8 cellular contexts compared by ENCODE assay signal in the genomic region with DNA sequence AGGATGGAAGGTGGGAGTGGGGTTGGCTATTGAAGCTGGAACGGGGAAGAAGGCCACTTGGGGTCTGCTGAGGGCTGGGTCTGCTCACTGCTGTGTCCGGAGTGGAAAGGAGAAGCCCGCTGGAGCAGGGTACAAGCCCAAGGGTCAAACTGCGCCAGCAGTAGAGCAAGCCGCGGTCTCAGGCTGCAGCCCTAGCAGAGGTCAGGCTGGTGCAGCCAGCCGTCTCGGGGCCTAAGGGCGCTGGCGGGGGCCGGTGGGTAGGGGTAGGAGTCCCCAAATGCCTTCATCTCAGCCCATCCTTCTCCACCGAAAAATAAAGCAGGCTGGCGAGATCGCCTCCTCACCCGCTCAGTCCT. TPM values are rescaled to one million over a fixed set of nuclear protein-coding genes. Genes with fewer than 3 reads are reported as not detected.
A peak's percentile ranks its signal among the peaks of the same experiment; 100 is the strongest.
DNase-seq lines count a peak whose midpoint lies in the region; ATAC-seq and TF ChIP-seq lines count a peak whose summit lies in the region.

No MANE protein-coding gene starts in this region.

- DNase-seq in GM06990 (ENCODE audit: extremely low read depth, insufficient read length): peak; percentile 61
- no peak for DNase-seq in HFFc6
- no peak for DNase-seq in WTC11 (ENCODE audit: low spot score)
- DNase-seq in heart left ventricle: peak in 2 of 5 donors; percentile 51 to 54
- no peak for DNase-seq in gastrocnemius medialis
- DNase-seq in dedifferentiated amniotic fluid mesenchymal stem cell (ENCODE audit: extremely low spot score): no peak
- DNase-seq in HuH-7.5 (ENCODE audit: low spot score): no peak

- H3K27me3 Mint-ChIP-seq in HFFc6 (ENCODE audit: insufficient read depth) (peaks cover under 1% of the 10 kb centered on the region; the same call in 1 of the 2 replicates), WTC11 (ENCODE audit: low read depth) (peaks cover 29% of the 10 kb centered on the region)

- in situ Hi-C loops in gastrocnemius medialis (cut with MboI; ENCODE audit: low sequenced_read_pairs in 4 of 4): no loop called here

- POLR2A ChIA-PET in WTC11 (lab: Charles Lee): interaction anchor here (1.9 kb wide), 1 partner anchor 27 kb away, joined by 5 read pairs; no protein-coding TSS in a partner anchor

- TF ChIP-seq CTCF in GM06990 (IDR thresholded peaks at IDR 0.05; ENCODE audit: insufficient read depth, low read length, poor library complexity, severe bottlenecking): no peak
- no peak for TF ChIP-seq CTCF in HFFc6 (IDR thresholded peaks at IDR 0.05)
- TF ChIP-seq CTCF in WTC11 (IDR thresholded peaks at IDR 0.05): no peak
- TF ChIP-seq CTCF in heart left ventricle (IDR thresholded peaks at IDR 0.05): no peak
- TF ChIP-seq CTCF in gastrocnemius medialis (IDR thresholded peaks at IDR 0.05 in 4 of 5, conservative IDR thresholded peaks at IDR 0.05 in 1 of 5): no peak

- H3K4me1 Mint-ChIP-seq in HFFc6 (ENCODE audit: low read depth) (peaks cover 54% of the 10 kb centered on the region), WTC11 (peaks cover 31% of the 10 kb centered on the region)

- peaks cover 0 to 11% (median 0%) of the 10 kb centered on the region in 12 donors for H3K9me3 ChIP-seq in heart left ventricle
- no peaks in the 10 kb centered on the region for H3K9me3 ChIP-seq in gastrocnemius medialis

- WGBS in heart left ventricle, 4 donors: 24 to 39% (median 36%) methylated on average over 15 of the region's 15 CpGs

- H3K27me3 ChIP-seq in GM06990 (replicated peaks; ENCODE audit: control insufficient read depth, insufficient read depth, low read length): no peaks in the 10 kb centered on the region
- no peaks in the 10 kb centered on the region for H3K27me3 ChIP-seq in heart left ventricle
- no peaks in the 10 kb centered on the region for H3K27me3 ChIP-seq in gastrocnemius medialis

- H3K9me3 Mint-ChIP-seq in HFFc6: no peaks in the 10 kb centered on the region
- H3K9me3 Mint-ChIP-seq in WTC11: peaks cover 7% of the 10 kb centered on the region

- no peaks in the 10 kb centered on the region for H3K36me3 ChIP-seq in GM06990 (ENCODE audit: control insufficient read depth, insufficient read depth, low read length)
- H3K36me3 ChIP-seq in heart left ventricle: peaks cover 0 to 8% (median 4%) of the 10 kb centered on the region in 9 donors
- peaks cover 0 to 6% of the 10 kb centered on the region in 2 donors for H3K36me3 ChIP-seq in gastrocnemius medialis

- intact Hi-C loops in heart left ventricle (cut with DNase I): loop anchor here in 8 of 10 donors (1.0 to 10.0 kb wide), 7 partner anchors 26 to 302 kb away; partner anchors contain the start of gene NEK9 (in 1 of the 8)
- intact Hi-C loops in gastrocnemius medialis (cut with DNase I; ENCODE audit: low total_unique reads): loop anchor here (2.0 to 10.0 kb wide), 4 partner anchors 26 to 218 kb away; no protein-coding TSS in a partner anchor

- TF ChIP-seq POLR2A in heart left ventricle (IDR thresholded peaks at IDR 0.05) (no peak), gastrocnemius medialis (IDR thresholded peaks at IDR 0.05) (no peak)

- H3K4me3 Mint-ChIP-seq in HFFc6 (peak overlapping the region; percentile 73), WTC11 (peak overlapping the region; percentile 64)

- H3K4me3 ChIP-seq in GM06990 (replicated peaks; ENCODE audit: low read depth, low read length) (peak overlapping the region; percentile 85), heart left ventricle (peak overlapping the region; percentile 18 to 93 (median 75)), gastrocnemius medialis (peak overlapping the region; percentile 73 to 90 (median 84))

- H3K27ac ChIP-seq in heart left ventricle (peak overlapping the region; percentile 75 to 98 (median 95)), gastrocnemius medialis (peak overlapping the region; percentile 88 to 96 (median 96))

- ATAC-seq in WTC11: peak; percentile 41
- peak; percentile 32 to 43 (median 38) for ATAC-seq in heart left ventricle
- peak; percentile 12 to 15 for ATAC-seq in gastrocnemius medialis
- no peak for ATAC-seq in HG03108 (IDR thresholded peaks at IDR 0.05; ENCODE audit: unreplicated experiment)

- CTCF ChIA-PET in WTC11 (lab: Charles Lee): interaction anchor here (1.0 kb wide), 1 partner anchor 554 kb away, joined by 3 read pairs; no protein-coding TSS in a partner anchor

- H3K4me1 ChIP-seq in heart left ventricle (peaks cover 4 to 62% (median 47%) of the 10 kb centered on the region in 12 donors), gastrocnemius medialis (peaks cover 54 to 60% of the 10 kb centered on the region in 2 donors)

- H3K27ac Mint-ChIP-seq in HFFc6 (peak overlapping the region; percentile 56; the same call in 1 of the 2 replicates), WTC11 (no peak overlapping the region)

- H3K36me3 Mint-ChIP-seq in HFFc6 (ENCODE audit: low read depth) (peaks cover 8% of the 10 kb centered on the region), WTC11 (peaks cover 4% of the 10 kb centered on the region)

TF ChIP-seq in WTC11, 78 proteins besides CTCF, POLR2A, EP300 and RAD21 (continues in another document):
- TF ChIP-seq NFE2L1 (CRISPR knock-in tag; IDR thresholded peaks at IDR 0.05) (no peak), STAT6 (CRISPR knock-in tag; conservative IDR thresholded peaks at IDR 0.05; ENCODE audit: low read depth) (no peak), RELA (CRISPR knock-in tag; IDR thresholded peaks at IDR 0.05; ENCODE audit: borderline replicate concordance) (no peak), SMAD3 (CRISPR knock-in tag; IDR thresholded peaks at IDR 0.05; ENCODE audit: borderline replicate concordance) (no peak), KAT7 (CRISPR knock-in tag; IDR thresholded peaks at IDR 0.05; ENCODE audit: borderline replicate concordance) (no peak), GRHL2 (CRISPR knock-in tag; IDR thresholded peaks at IDR 0.05; ENCODE audit: insufficient replicate concordance, severe bottlenecking) (no peak), ZBTB21 (CRISPR knock-in tag; IDR thresholded peaks at IDR 0.05; ENCODE audit: borderline replicate concordance) (no peak), ZNF232 (CRISPR knock-in tag; IDR thresholded peaks at IDR 0.05) (no peak), ZNF121 (CRISPR knock-in tag; IDR thresholded peaks at IDR 0.05) (no peak)
- TF ChIP-seq, protein P1, sequence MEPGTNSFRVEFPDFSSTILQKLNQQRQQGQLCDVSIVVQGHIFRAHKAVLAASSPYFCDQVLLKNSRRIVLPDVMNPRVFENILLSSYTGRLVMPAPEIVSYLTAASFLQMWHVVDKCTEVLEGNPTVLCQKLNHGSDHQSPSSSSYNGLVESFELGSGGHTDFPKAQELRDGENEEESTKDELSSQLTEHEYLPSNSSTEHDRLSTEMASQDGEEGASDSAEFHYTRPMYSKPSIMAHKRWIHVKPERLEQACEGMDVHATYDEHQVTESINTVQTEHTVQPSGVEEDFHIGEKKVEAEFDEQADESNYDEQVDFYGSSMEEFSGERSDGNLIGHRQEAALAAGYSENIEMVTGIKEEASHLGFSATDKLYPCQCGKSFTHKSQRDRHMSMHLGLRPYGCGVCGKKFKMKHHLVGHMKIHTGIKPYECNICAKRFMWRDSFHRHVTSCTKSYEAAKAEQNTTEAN (CRISPR knock-in tag; IDR thresholded peaks at IDR 0.05): no peak
- TF ChIP-seq, protein P2, sequence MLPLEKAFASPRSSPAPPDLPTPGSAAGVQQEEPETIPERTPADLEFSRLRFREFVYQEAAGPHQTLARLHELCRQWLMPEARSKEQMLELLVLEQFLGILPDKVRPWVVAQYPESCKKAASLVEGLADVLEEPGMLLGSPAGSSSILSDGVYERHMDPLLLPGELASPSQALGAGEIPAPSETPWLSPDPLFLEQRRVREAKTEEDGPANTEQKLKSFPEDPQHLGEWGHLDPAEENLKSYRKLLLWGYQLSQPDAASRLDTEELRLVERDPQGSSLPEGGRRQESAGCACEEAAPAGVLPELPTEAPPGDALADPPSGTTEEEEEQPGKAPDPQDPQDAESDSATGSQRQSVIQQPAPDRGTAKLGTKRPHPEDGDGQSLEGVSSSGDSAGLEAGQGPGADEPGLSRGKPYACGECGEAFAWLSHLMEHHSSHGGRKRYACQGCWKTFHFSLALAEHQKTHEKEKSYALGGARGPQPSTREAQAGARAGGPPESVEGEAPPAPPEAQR (CRISPR knock-in tag; IDR thresholded peaks at IDR 0.05): no peak

RNA-seq across cellular contexts. Expression of gene JDP2, which starts 0.7 kb away (rescaled TPM):
- 10 to 100 TPM; 48.0 to 67.8 (median 61.8) TPM for total RNA-seq in HFFc6 (2021; fragmentation: NEBNext Ultra II Directional; extraction: Animal tissue kit (Norgen Biotek cat#: 25700))
- total RNA-seq in WTC11 (2021) (17.9 to 23.3 TPM (median 21.8 TPM) in 3 replicates), heart left ventricle (10 to 100 TPM; 12.2 to 72.6 (median 28.1) TPM), gastrocnemius medialis (10 to 100 TPM; 17.3 to 80.2 (median 31.7) TPM)
- polyA plus RNA-seq in heart left ventricle: 10 to 100 TPM; 14.9 to 46.0 TPM
